8 cellular contexts compared by ENCODE assay signal in genomic region chr19:6632002-6632621, GRCh38. TPM values are rescaled to one million over a fixed set of nuclear protein-coding genes. Genes with fewer than 3 reads are reported as not detected.
DNase-seq lines count a peak whose midpoint lies in the region; FAIRE-seq and TF ChIP-seq lines count a peak whose summit lies in the region.

No MANE protein-coding gene starts in this region.

- H3K4me2 ChIP-seq in endothelial cell of umbilical vein (ENCODE audit: insufficient read depth, low read length) = no peak overlapping the region

- no peaks in the 10 kb centered on the region for H3K9me1 ChIP-seq in endothelial cell of umbilical vein (replicated peaks; ENCODE audit: control insufficient read depth, extremely low read depth, insufficient read depth, low read length)

- no peaks in the 10 kb centered on the region for H3K9me3 ChIP-seq in CD4-positive, alpha-beta memory T cell (ENCODE audit: control insufficient read depth in 1 of 2, low read length in 2 of 2)
- H3K9me3 ChIP-seq in endothelial cell of umbilical vein (replicated peaks; ENCODE audit: control insufficient read depth, insufficient read depth, low read length) = no peaks in the 10 kb centered on the region

- no peaks in the 10 kb centered on the region for H3K9me3 Mint-ChIP-seq in CD4-positive, alpha-beta memory T cell

- H3K27me3 ChIP-seq in CD4-positive, alpha-beta memory T cell (ENCODE audit: insufficient read depth, low read length) = no peaks in the 10 kb centered on the region
- H3K27me3 ChIP-seq in endothelial cell of umbilical vein (ENCODE audit: control insufficient read depth in 2 of 2, insufficient read depth in 2 of 2, low read length in 2 of 2) = no peaks in the 10 kb centered on the region

- peak overlapping the region in 3 of 7 donors; percentile 3 to 24 (median 22) for H3K27ac Mint-ChIP-seq in CD4-positive, alpha-beta memory T cell

- no peak overlapping the region for H3K27ac ChIP-seq in CD4-positive, alpha-beta memory T cell (ENCODE audit: low read depth, low read length)
- no peak overlapping the region for H3K27ac ChIP-seq in endothelial cell of umbilical vein (ENCODE audit: insufficient read depth, low read depth, low read length)

- CTCF ChIA-PET in CD4-positive, alpha-beta memory T cell (lab: Charles Lee; ENCODE audit: partially characterized antibody) = interaction anchor here (0.6 to 7.7 kb wide), 28 partner anchors 8 to 905 kb away, joined by 3 to 69 read pairs (median 4); partner anchors contain the start of gene GPR108
- CTCF ChIA-PET in endothelial cell of umbilical vein (lab: Charles Lee) = interaction anchor here (0.6 to 4.9 kb wide), 17 partner anchors 9 to 506 kb away, joined by 3 to 100 read pairs (median 3); no protein-coding TSS in a partner anchor

- H3K4me3 ChIP-seq in CD4-positive, alpha-beta memory T cell (ENCODE audit: low read length in 2 of 2) = no peak overlapping the region
- no peak overlapping the region for H3K4me3 ChIP-seq in endothelial cell of umbilical vein (replicated peaks in 1 of 3; ENCODE audit: insufficient read depth in 1 of 3, low read depth in 1 of 3, low read length in 3 of 3)

- dilution Hi-C loops in endothelial cell of umbilical vein (cut with MboI; ENCODE audit: extremely low pct_ligation_motif_present, low sequenced_read_pairs) = no loop called here

- TF ChIP-seq CTCF in endothelial cell of umbilical vein (IDR thresholded peaks at IDR 0.05; ENCODE audit: extremely low read depth in 1 of 2, insufficient read depth in 1 of 2, low read depth in 1 of 2, low read length in 2 of 2) = peak; percentile 72 to 79

- no peaks in the 10 kb centered on the region for H3K79me2 ChIP-seq in endothelial cell of umbilical vein (ENCODE audit: control insufficient read depth, insufficient read depth, low read length)

- TF ChIP-seq POLR2A in endothelial cell of umbilical vein (IDR thresholded peaks at IDR 0.05; ENCODE audit: low read depth, low read length) = no peak

- peaks cover 7% of the 10 kb centered on the region for H3K4me1 ChIP-seq in CD4-positive, alpha-beta memory T cell (ENCODE audit: insufficient read depth, low read length)
- H3K4me1 ChIP-seq in endothelial cell of umbilical vein (ENCODE audit: control insufficient read depth, extremely low read depth, insufficient read depth, low read length) = no peaks in the 10 kb centered on the region

- BruUV-seq in endothelial cell of umbilical vein (replicated peaks; lab: Mats Ljungman, UMichigan) = no TSS peak

- H3K4me1 Mint-ChIP-seq in CD4-positive, alpha-beta memory T cell = peaks cover 8 to 15% (median 10%) of the 10 kb centered on the region in 4 donors

- no peaks in the 10 kb centered on the region for H3K36me3 ChIP-seq in CD4-positive, alpha-beta memory T cell (ENCODE audit: insufficient read depth, low read length)
- H3K36me3 ChIP-seq in endothelial cell of umbilical vein (ENCODE audit: control insufficient read depth in 2 of 2, extremely low read depth in 1 of 2, insufficient read depth in 2 of 2, low read length in 2 of 2) = no peaks in the 10 kb centered on the region

- H3K9ac ChIP-seq in endothelial cell of umbilical vein (replicated peaks; ENCODE audit: extremely low read depth, insufficient read depth, low read length) = no peak overlapping the region

- POLR2A ChIA-PET in CD4-positive, alpha-beta memory T cell (lab: Charles Lee; ENCODE audit: partially characterized antibody) = interaction anchor here (1.2 kb wide), 1 partner anchor 231 kb away, joined by 4 read pairs; no protein-coding TSS in a partner anchor
- POLR2A ChIA-PET in endothelial cell of umbilical vein (lab: Charles Lee) = no interaction called here

- no peaks in the 10 kb centered on the region for H4K20me1 ChIP-seq in endothelial cell of umbilical vein (replicated peaks; ENCODE audit: control insufficient read depth, extremely low read depth, insufficient read depth, low read length)

- no peaks in the 10 kb centered on the region for H3K36me3 Mint-ChIP-seq in CD4-positive, alpha-beta memory T cell

- no peak overlapping the region for H3K4me3 Mint-ChIP-seq in CD4-positive, alpha-beta memory T cell

- no peak overlapping the region for H2AFZ ChIP-seq in endothelial cell of umbilical vein (ENCODE audit: low read depth, low read length)

- DNase-seq in CD4-positive, alpha-beta memory T cell = peak; percentile 78 to 86 (median 82)
- DNase-seq in HK-2 (ENCODE audit: unreplicated experiment) (peak; percentile 61), NOMO-1 treated with DMSO at 0.1 percent for 48 hours (lab: John Stamatoyannopoulos, UW; ENCODE audit: unreplicated experiment) (peak; percentile 88), endothelial cell of umbilical vein (ENCODE audit: low read depth, low spot score) (peak; percentile 85), myocyte (ENCODE audit: low read depth) (peak; percentile 83), HuH-7.5 (ENCODE audit: low spot score) (no peak)
- DNase-seq in activated CD8-positive, alpha-beta memory T cell treated with anti-CD3 and anti-CD28 coated beads for 4 hours (ENCODE audit: low read depth in 2 of 2) = peak; percentile 71 to 82
- peak; percentile 50 to 80 for DNase-seq in stimulated activated CD8-positive, alpha-beta memory T cell treated with anti-CD3 and anti-CD28 coated beads, Interleukin-7, amount 100 ng/mL, for 4 hours (ENCODE audit: low read depth in 2 of 2)

- intact Hi-C loops in CD4-positive, alpha-beta memory T cell (cut with micrococcal nuclease) = loop anchor here (1.0 to 2.0 kb wide), 4 partner anchors 43 to 231 kb away; no protein-coding TSS in a partner anchor
- intact Hi-C loops in endothelial cell of umbilical vein (cut with micrococcal nuclease) = loop anchor here (1.0 to 5.0 kb wide), 4 partner anchors 104 to 465 kb away; no protein-coding TSS in a partner anchor

- peaks cover 1 to 2% of the 10 kb centered on the region in 2 donors for H3K27me3 Mint-ChIP-seq in CD4-positive, alpha-beta memory T cell

- peak; percentile 93 for FAIRE-seq in endothelial cell of umbilical vein (lab: Jason Lieb, UNC)

TF ChIP-seq in endothelial cell of umbilical vein, 7 proteins besides CTCF, POLR2A, EP300 and RAD21:
- TF ChIP-seq FOS (IDR thresholded peaks at IDR 0.05; ENCODE audit: borderline replicate concordance, insufficient read depth, low read length) (no peak), JUN (IDR thresholded peaks at IDR 0.05; ENCODE audit: borderline replicate concordance, insufficient read depth, insufficient read length, low read depth) (no peak), EZH2 (IDR thresholded peaks at IDR 0.05; ENCODE audit: borderline replicate concordance, low read depth, low read length, severe bottlenecking) (no peak), MAX (IDR thresholded peaks at IDR 0.05; ENCODE audit: insufficient read depth, insufficient read length) (no peak), GATA2 (IDR thresholded peaks at IDR 0.05; ENCODE audit: insufficient read depth, insufficient read length, low read depth, low read length) (no peak), POLR2AphosphoS5 (IDR thresholded peaks at IDR 0.05; ENCODE audit: insufficient read depth, low read depth, low read length) (no peak), MYC (IDR thresholded peaks at IDR 0.05; ENCODE audit: low read depth, low read length) (no peak)

RNA-seq across cellular contexts. Expression of gene TNFSF14, which starts 37.8 kb away (rescaled TPM):
- 10 to 100 TPM; 12.5 to 14.0 TPM for total RNA-seq in CD4-positive, alpha-beta memory T cell
- 10 to 100 TPM in 1 of 2 donors, 1 to 10 TPM in 1; 3.1 to 18.9 TPM for polyA plus RNA-seq in CD4-positive, alpha-beta memory T cell
- not detected in 2 replicates for total RNA-seq in endothelial cell of umbilical vein
- not detected in 2 replicates for polyA plus RNA-seq in endothelial cell of umbilical vein
- polyA plus RNA-seq in endothelial cell of umbilical vein (2011; cell fraction: cytosol; rRNA removed) = not detected in 2 replicates
- polyA plus RNA-seq in endothelial cell of umbilical vein (2011; cell fraction: nucleus; rRNA removed) = not detected in 2 replicates
- not detected in 2 replicates for polyA plus RNA-seq in endothelial cell of umbilical vein (2012)
- not detected in 2 replicates for polyA minus RNA-seq in endothelial cell of umbilical vein
- not detected for polyA minus RNA-seq in endothelial cell of umbilical vein (2011; cell fraction: cytosol; rRNA and poly(A)+ RNA removed)
- polyA minus RNA-seq in endothelial cell of umbilical vein (2011; cell fraction: nucleus; rRNA and poly(A)+ RNA removed) = not detected in 2 replicates
- not detected in 2 replicates for total RNA-seq in myocyte
- not detected for polyA plus RNA-seq in myocyte (2012)

RNA-seq across cellular contexts. Expression of gene CD70, which starts 41.2 kb away (rescaled TPM):
- total RNA-seq in CD4-positive, alpha-beta memory T cell = 1 to 10 TPM; 1.9 to 3.0 TPM
- polyA plus RNA-seq in CD4-positive, alpha-beta memory T cell = 1 to 10 TPM; 1.8 to 1.9 TPM
- total RNA-seq in endothelial cell of umbilical vein = not detected in 2 replicates
- polyA plus RNA-seq in endothelial cell of umbilical vein = 0.10 TPM in 1 of 2 replicates, not detected in the other
- not detected in 2 replicates for polyA plus RNA-seq in endothelial cell of umbilical vein (2011; cell fraction: cytosol; rRNA removed)
- not detected in 2 replicates for polyA plus RNA-seq in endothelial cell of umbilical vein (2011; cell fraction: nucleus; rRNA removed)
- 0.23 and 0.40 TPM in 2 replicates for polyA plus RNA-seq in endothelial cell of umbilical vein (2012)
- 0.32 TPM in 1 of 2 replicates, not detected in the other for polyA minus RNA-seq in endothelial cell of umbilical vein
- polyA minus RNA-seq in endothelial cell of umbilical vein (2011; cell fraction: cytosol; rRNA and poly(A)+ RNA removed) = not detected
- polyA minus RNA-seq in endothelial cell of umbilical vein (2011; cell fraction: nucleus; rRNA and poly(A)+ RNA removed) = not detected in 2 replicates
- total RNA-seq in myocyte = 0.64 and 0.78 TPM in 2 replicates
- 2.4 TPM for polyA plus RNA-seq in myocyte (2012)

Comparison
In these comparisons a context has a peak if more than half of its experiments do, and no peak if none do; other contexts are left out.
1. RNA of gene TNFSF14, which starts 37.8 kb away (total RNA-seq): 12.5 to 14.0 TPM in CD4-positive, alpha-beta memory T cell; not detected in endothelial cell of umbilical vein and not detected in myocyte; every median in the first group is over 10 times any median in the second.